In the genomic region with DNA sequence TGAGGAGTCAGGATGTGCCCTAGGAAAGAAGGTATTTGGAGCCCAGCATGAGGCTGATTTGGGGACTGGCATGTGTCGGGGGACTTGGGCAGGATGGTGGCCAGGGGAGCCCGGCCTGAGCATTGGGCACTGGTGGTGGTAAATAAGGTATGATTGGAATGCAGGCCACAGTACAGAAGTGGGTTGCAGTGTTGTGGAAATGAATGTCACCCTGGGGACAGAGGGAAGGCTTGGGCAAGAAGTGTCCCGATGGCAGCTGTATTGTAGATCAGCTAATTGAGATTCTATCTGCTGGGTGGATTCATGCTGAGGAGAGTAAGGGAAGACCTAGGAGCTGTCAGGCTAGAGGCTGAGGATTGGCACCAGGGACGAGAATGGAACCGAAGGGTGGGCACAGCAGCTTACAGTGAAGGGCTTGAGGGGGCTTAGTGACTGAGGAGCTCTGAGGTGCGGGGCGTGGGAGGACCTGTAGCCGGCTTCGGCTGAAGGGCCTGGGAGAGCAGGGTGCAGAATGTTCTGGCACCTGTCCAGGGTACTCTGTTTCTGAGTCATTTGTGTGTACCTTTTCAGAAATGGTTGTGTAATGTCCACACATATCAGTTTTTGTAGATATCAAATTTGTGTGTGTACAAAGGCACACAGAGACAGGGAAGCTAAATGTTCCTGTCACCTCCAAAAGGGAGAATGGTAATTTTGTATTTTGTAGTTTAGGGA, we compare ENCODE assay signal across 10 cellular contexts.
DNase-seq lines count a peak whose midpoint lies in the region; ATAC-seq and TF ChIP-seq lines count a peak whose summit lies in the region.
"Had no signal": no experiment of that assay in that cellular context is flagged by ENCODE, and none has a peak within 500 bp of the region (broad histone marks: within the 10 kb centered on the region; RNA-seq: fewer than 3 reads in every experiment).

No MANE protein-coding gene starts in this region.

- peak overlapping the region; percentile 19 for H3K18ac ChIP-seq in neuronal stem cell (ENCODE audit: low read length)

- H3K4ac ChIP-seq in neuronal stem cell (ENCODE audit: low read length), result no peak overlapping the region

- H3K79me1 ChIP-seq in neuronal stem cell (ENCODE audit: low read depth, low read length), result no peaks in the 10 kb centered on the region

- peak; percentile 56 for ATAC-seq in esophagus mucosa

- H2AK5ac ChIP-seq in neuronal stem cell (ENCODE audit: low read depth, low read length), result no peak overlapping the region

- TF ChIP-seq CTCF in WERI-Rb-1 (IDR thresholded peaks at IDR 0.05; ENCODE audit: low read depth, low read length), result no peak

- H3K27ac ChIP-seq in BLaER1, result peak overlapping the region; percentile 48
- no peak overlapping the region for H3K27ac ChIP-seq in neuronal stem cell (replicated peaks; ENCODE audit: low read length)
- H3K27ac ChIP-seq in WERI-Rb-1, result no peak overlapping the region

- no peak overlapping the region for H2BK12ac ChIP-seq in neuronal stem cell (ENCODE audit: low read length)

- H3K27me3 ChIP-seq in BLaER1 (no peaks in the 10 kb centered on the region), neuronal stem cell (ENCODE audit: control insufficient read depth in 3 of 3, insufficient read depth in 3 of 3, low read depth in 1 of 3, low read length in 3 of 3) (no peaks in the 10 kb centered on the region), WERI-Rb-1 (ENCODE audit: insufficient read depth, low read depth, severe bottlenecking) (no peaks in the 10 kb centered on the region)

- no peak overlapping the region for H4K91ac ChIP-seq in neuronal stem cell (ENCODE audit: low read depth, low read length, poor library complexity)

- DNase-seq in NCI-H2196 treated with DMSO at 0.1 percent for 48 hours (lab: John Stamatoyannopoulos, UW; ENCODE audit: unreplicated experiment) (peak; percentile 36), neuronal stem cell (ENCODE audit: low spot score) (no peak), NK-92 (lab: John Stamatoyannopoulos, UW; ENCODE audit: unreplicated experiment) (no peak), T-helper 1 cell (no peak), WERI-Rb-1 (no peak), NCI-H187 (lab: John Stamatoyannopoulos, UW) (no peak)
- DNase-seq: DND-41, SHP77 treated with DMSO at 0.1 percent for 48 hours had no signal

- peaks cover 100% of the 10 kb centered on the region for H3K4me1 ChIP-seq in BLaER1
- peaks cover 0 to 10% of the 10 kb centered on the region in 2 donors for H3K4me1 ChIP-seq in neuronal stem cell (ENCODE audit: control insufficient read depth in 2 of 2, insufficient read depth in 1 of 2, low read depth in 1 of 2, low read length in 2 of 2)

- H3K9ac ChIP-seq in BLaER1, result no peak overlapping the region
- H3K9ac ChIP-seq in neuronal stem cell (ENCODE audit: low read depth, low read length, poor library complexity), result no peak overlapping the region

- no peaks in the 10 kb centered on the region for H3K9me3 ChIP-seq in BLaER1
- H3K9me3 ChIP-seq in neuronal stem cell (replicated peaks in 1 of 2; ENCODE audit: control insufficient read depth in 2 of 2, insufficient read depth in 1 of 2, low read depth in 1 of 2, low read length in 2 of 2), result peaks cover 0 to 3% of the 10 kb centered on the region in 2 donors
- no peaks in the 10 kb centered on the region for H3K9me3 ChIP-seq in WERI-Rb-1 (ENCODE audit: severe bottlenecking)

- H3K4me3 ChIP-seq in BLaER1 (no peak overlapping the region), neuronal stem cell (ENCODE audit: low read length in 2 of 2) (no peak overlapping the region), WERI-Rb-1 (ENCODE audit: low read depth, low read length) (no peak overlapping the region)

- no peak overlapping the region for H2AFZ ChIP-seq in neuronal stem cell (ENCODE audit: low read length)

- no peak overlapping the region for H2BK15ac ChIP-seq in neuronal stem cell (ENCODE audit: low read length)

- H3K4me2 ChIP-seq in BLaER1 (peak overlapping the region; percentile 92), neuronal stem cell (ENCODE audit: insufficient read depth, low read length, poor library complexity, severe bottlenecking) (no peak overlapping the region)

- WGBS in neuronal stem cell (ENCODE audit: extremely low coverage in 2 of 2, insufficient read length in 2 of 2, insufficient replicate concordance in 1 of 2), 2 donors, result no CpG with 5 or more reads among the region's 9 CpGs

- H3K14ac ChIP-seq in neuronal stem cell (ENCODE audit: low read length), result no peak overlapping the region

- H3K23ac ChIP-seq in neuronal stem cell (ENCODE audit: low read depth, low read length, poor library complexity), result no peak overlapping the region

- no peak overlapping the region for H2BK5ac ChIP-seq in neuronal stem cell (ENCODE audit: low read length)

- H3K36me3 ChIP-seq in BLaER1, result peaks cover 19% of the 10 kb centered on the region
- no peaks in the 10 kb centered on the region for H3K36me3 ChIP-seq in neuronal stem cell (replicated peaks in 1 of 2; ENCODE audit: control insufficient read depth in 2 of 2, insufficient read depth in 2 of 2, low read length in 2 of 2)
- no peaks in the 10 kb centered on the region for H3K36me3 ChIP-seq in WERI-Rb-1

- peaks cover 91% of the 10 kb centered on the region for H4K20me1 ChIP-seq in BLaER1

- H2BK120ac ChIP-seq in neuronal stem cell (ENCODE audit: low read depth, low read length), result peak overlapping the region; percentile 3

- H4K8ac ChIP-seq in neuronal stem cell (ENCODE audit: low read depth, low read length), result no peak overlapping the region
